In genomic region chr2:165635532-165635931, GRCh38 we compare ENCODE assay signal across 13 cellular contexts.
DNase-seq lines count a peak whose midpoint lies in the region; ATAC-seq and TF ChIP-seq lines count a peak whose summit lies in the region.
"Had no signal": no experiment of that assay in that cellular context is flagged by ENCODE, and none has a peak within 500 bp of the region (broad histone marks: within the 10 kb centered on the region; RNA-seq: fewer than 3 reads in every experiment).

No MANE protein-coding gene starts in this region.

- no peak overlapping the region for H3K4me3 Mint-ChIP-seq in mesothelial cell of epicardium
- H3K4me3 Mint-ChIP-seq: B cell; CD4-positive, CD25-positive, alpha-beta regulatory T cell had no signal

- H3K27ac ChIP-seq in HUES48 (ENCODE audit: low read depth, low read length): peak overlapping the region; percentile 34
- peak overlapping the region; percentile 14 for H3K27ac ChIP-seq in caudate nucleus (ENCODE audit: low read depth, low read length)
- peak overlapping the region; percentile 36 for H3K27ac ChIP-seq in substantia nigra (ENCODE audit: low read depth, low read length, poor library complexity, severe bottlenecking)

- H3K9ac ChIP-seq in HUES48 (ENCODE audit: low read depth, low read length): no peak overlapping the region

- H3K4me3 ChIP-seq in HUES48 (ENCODE audit: low read depth, low read length): no peak overlapping the region
- H3K4me3 ChIP-seq: K562 had no signal

- no peak for TF ChIP-seq CTCF in mesothelial cell of epicardium (IDR thresholded peaks at IDR 0.05; ENCODE audit: unreplicated experiment)

- no peaks in the 10 kb centered on the region for H3K36me3 Mint-ChIP-seq in mesothelial cell of epicardium
- H3K36me3 Mint-ChIP-seq: CD4-positive, CD25-positive, alpha-beta regulatory T cell had no signal

- H3K27me3 ChIP-seq in HUES48 (ENCODE audit: control insufficient read depth, insufficient read depth, low read length): no peaks in the 10 kb centered on the region

- DNase-seq in caudate nucleus (lab: John Stamatoyannopoulos, UW) (no peak), mesothelial cell of epicardium (ENCODE audit: low spot score in 2 of 2, unreplicated experiment in 2 of 2) (no peak), substantia nigra (lab: John Stamatoyannopoulos, UW) (no peak), NCI-H2196 (lab: John Stamatoyannopoulos, UW; ENCODE audit: unreplicated experiment) (no peak), glomerular visceral epithelial cell (ENCODE audit: extremely low spot score) (no peak)
- DNase-seq: CD4-positive, CD25-positive, alpha-beta regulatory T cell; DMS53; NCI-H2029 had no signal

- no peaks in the 10 kb centered on the region for H3K9me3 Mint-ChIP-seq in mesothelial cell of epicardium

- H3K9me3 ChIP-seq in HUES48 (ENCODE audit: control insufficient read depth, insufficient read depth, low read length): no peaks in the 10 kb centered on the region

- no peaks in the 10 kb centered on the region for H3K27me3 Mint-ChIP-seq in mesothelial cell of epicardium (ENCODE audit: low read depth)
- H3K27me3 Mint-ChIP-seq: CD4-positive, CD25-positive, alpha-beta regulatory T cell had no signal

- ATAC-seq in HG02973 (IDR thresholded peaks at IDR 0.05; ENCODE audit: unreplicated experiment): no peak
- ATAC-seq: K562, Panc1 had no signal

- peaks cover 47% of the 10 kb centered on the region for H3K4me1 ChIP-seq in HUES48 (ENCODE audit: control insufficient read depth, insufficient read depth, low read length)

- H3K36me3 ChIP-seq in HUES48 (ENCODE audit: control insufficient read depth, insufficient read depth, low read length): no peaks in the 10 kb centered on the region

- H3K27ac Mint-ChIP-seq in mesothelial cell of epicardium: peak overlapping the region; percentile 97
- H3K27ac Mint-ChIP-seq: B cell; CD4-positive, CD25-positive, alpha-beta regulatory T cell had no signal

- H3K4me1 Mint-ChIP-seq in mesothelial cell of epicardium: peaks cover 61% of the 10 kb centered on the region
- H3K4me1 Mint-ChIP-seq: B cell; CD4-positive, CD25-positive, alpha-beta regulatory T cell had no signal
